Comparison of ENCODE assay signal across 7 cellular contexts in genomic region chr7:42236266-42237161, GRCh38. TPM values are rescaled to one million over a fixed set of nuclear protein-coding genes. Genes with fewer than 3 reads are reported as not detected.
DNase-seq lines count a peak whose midpoint lies in the region; ATAC-seq and TF ChIP-seq lines count a peak whose summit lies in the region.

No MANE protein-coding gene starts in this region.

- no peaks in the 10 kb centered on the region for H3K27me3 ChIP-seq in esophagus (ENCODE audit: control insufficient read depth in 1 of 2, insufficient read depth in 2 of 2, low read length in 2 of 2)
- no peaks in the 10 kb centered on the region for H3K27me3 ChIP-seq in muscle layer of colon (ENCODE audit: control insufficient read depth in 1 of 2, insufficient read depth in 2 of 2, low read length in 2 of 2)

- 1% methylated on average over 102 to 112 of the region's 112 CpGs for WGBS in esophagus, 2 donors

- H3K9ac ChIP-seq in muscle layer of colon (ENCODE audit: low read length): peak overlapping the region; percentile 50

- ATAC-seq in GM18511 (IDR thresholded peaks at IDR 0.05; ENCODE audit: unreplicated experiment) (peak; percentile 35), HG02642 (IDR thresholded peaks at IDR 0.05; ENCODE audit: poor library complexity, unreplicated experiment) (peak; percentile 49), SK-N-SH treated with all-trans-retinoic acid at 6 μM for 48 hours (peak; percentile 59), HG03196 (IDR thresholded peaks at IDR 0.05; ENCODE audit: unreplicated experiment) (no peak)

- H3K36me3 ChIP-seq in esophagus (ENCODE audit: control insufficient read depth in 2 of 2, insufficient read depth in 2 of 2, low read length in 1 of 2): no peaks in the 10 kb centered on the region
- no peaks in the 10 kb centered on the region for H3K36me3 ChIP-seq in muscle layer of colon (ENCODE audit: insufficient read depth, low read length)

- H3K9me3 ChIP-seq in esophagus (ENCODE audit: control insufficient read depth in 2 of 2, insufficient read depth in 1 of 2, low read depth in 1 of 2, low read length in 1 of 2) (no peaks in the 10 kb centered on the region), muscle layer of colon (ENCODE audit: low read length) (no peaks in the 10 kb centered on the region)

- H3K27ac ChIP-seq in esophagus (ENCODE audit: low read depth in 2 of 2, low read length in 1 of 2) (peak overlapping the region; percentile 95), muscle layer of colon (ENCODE audit: low read depth, low read length) (peak overlapping the region; percentile 84)

- no peak for DNase-seq in SIG-M5 treated with dmso at 0.1 percent for 504 hours (lab: John Stamatoyannopoulos, UW; ENCODE audit: unreplicated experiment)

- H3K4me3 ChIP-seq in esophagus (ENCODE audit: low read depth in 1 of 2, low read length in 2 of 2): peak overlapping the region; percentile 78 to 81
- H3K4me3 ChIP-seq in muscle layer of colon (ENCODE audit: low read depth in 1 of 2, low read length in 2 of 2): peak overlapping the region; percentile 88 to 92

- H3K4me1 ChIP-seq in esophagus (ENCODE audit: control insufficient read depth in 2 of 2, insufficient read depth in 2 of 2, low read length in 1 of 2) (peaks cover 0 to 2% of the 10 kb centered on the region in 2 donors), muscle layer of colon (ENCODE audit: insufficient read depth, low read length) (peaks cover 53% of the 10 kb centered on the region)

TF ChIP-seq in SK-N-SH treated with all-trans-retinoic acid at 6 μM for 48 hours, 23 proteins besides CTCF, POLR2A, EP300 and RAD21:
- TF ChIP-seq TCF4 (CRISPR knock-in tag; IDR thresholded peaks at IDR 0.05; ENCODE audit: borderline replicate concordance) (no peak), SNAI2 (CRISPR knock-in tag; IDR thresholded peaks at IDR 0.05) (no peak)
- TF ChIP-seq, protein P1, sequence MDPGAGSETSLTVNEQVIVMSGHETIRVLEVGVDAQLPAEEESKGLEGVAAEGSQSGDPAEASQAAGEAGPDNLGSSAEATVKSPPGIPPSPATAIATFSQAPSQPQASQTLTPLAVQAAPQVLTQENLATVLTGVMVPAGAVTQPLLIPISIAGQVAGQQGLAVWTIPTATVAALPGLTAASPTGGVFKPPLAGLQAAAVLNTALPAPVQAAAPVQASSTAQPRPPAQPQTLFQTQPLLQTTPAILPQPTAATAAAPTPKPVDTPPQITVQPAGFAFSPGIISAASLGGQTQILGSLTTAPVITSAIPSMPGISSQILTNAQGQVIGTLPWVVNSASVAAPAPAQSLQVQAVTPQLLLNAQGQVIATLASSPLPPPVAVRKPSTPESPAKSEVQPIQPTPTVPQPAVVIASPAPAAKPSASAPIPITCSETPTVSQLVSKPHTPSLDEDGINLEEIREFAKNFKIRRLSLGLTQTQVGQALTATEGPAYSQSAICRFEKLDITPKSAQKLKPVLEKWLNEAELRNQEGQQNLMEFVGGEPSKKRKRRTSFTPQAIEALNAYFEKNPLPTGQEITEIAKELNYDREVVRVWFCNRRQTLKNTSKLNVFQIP (CRISPR knock-in tag; IDR thresholded peaks at IDR 0.05; ENCODE audit: borderline replicate concordance, low read depth): no peak

RNA-seq across cellular contexts. Expression of gene GLI3, which starts 0.5 kb away (rescaled TPM):
- 1 to 10 TPM; 1.0 to 1.8 TPM for polyA plus RNA-seq in esophagus
